Comparison of ENCODE assay signal across 8 cellular contexts in genomic region chr16:67198238-67198734, GRCh38. TPM values are rescaled to one million over a fixed set of nuclear protein-coding genes. Genes with fewer than 3 reads are reported as not detected.
A peak's percentile ranks its signal among the peaks of the same experiment; 100 is the strongest.
DNase-seq lines count a peak whose midpoint lies in the region; ATAC-seq lines count a peak whose summit lies in the region.

No MANE protein-coding gene starts in this region.

- DNase-seq in activated naive CD8-positive, alpha-beta T cell treated with anti-CD3 and anti-CD28 coated beads, Interleukin-2, amount 10 ng/mL, durations not matched to agents 7 days and 5 days = no peak
- DNase-seq in activated naive CD8-positive, alpha-beta T cell treated with anti-CD3 and anti-CD28 coated beads for 36 hours = no peak
- DNase-seq in NCI-H460 (ENCODE audit: extremely low read depth, low read depth) = peak; percentile 64
- DNase-seq in memory B cell (ENCODE audit: low spot score in 2 of 2) = no peak
- no peak for DNase-seq in SJCRH30

- H3K4me3 Mint-ChIP-seq in activated naive CD8-positive, alpha-beta T cell treated with anti-CD3 and anti-CD28 coated beads, Interleukin-2, amount 10 ng/mL, durations not matched to agents 7 days and 5 days = no peak overlapping the region
- no peak overlapping the region for H3K4me3 Mint-ChIP-seq in activated naive CD8-positive, alpha-beta T cell treated with anti-CD3 and anti-CD28 coated beads for 36 hours
- H3K4me3 Mint-ChIP-seq in dendritic cell treated with granulocyte-macrophage colony-stimulating factor and Interleukin-4, amounts not matched to agents 40 ng/mL and 50 ng/mL, for 4 days = no peak overlapping the region
- H3K4me3 Mint-ChIP-seq in memory B cell = no peak overlapping the region

- H3K36me3 ChIP-seq in SJCRH30 = peaks cover 72% of the 10 kb centered on the region

- no peaks in the 10 kb centered on the region for H3K4me1 ChIP-seq in SJCRH30

- peak; percentile 35 for ATAC-seq in activated naive CD8-positive, alpha-beta T cell treated with anti-CD3 and anti-CD28 coated beads, Interleukin-2, amount 10 ng/mL, durations not matched to agents 7 days and 5 days (ENCODE audit: low read depth)
- ATAC-seq in memory B cell (ENCODE audit: low read depth) = peak; percentile 71
- ATAC-seq in GM19455 (IDR thresholded peaks at IDR 0.05; ENCODE audit: unreplicated experiment) = no peak
- ATAC-seq in HG03159 (IDR thresholded peaks at IDR 0.05; ENCODE audit: unreplicated experiment) = no peak

- no peaks in the 10 kb centered on the region for H3K27me3 Mint-ChIP-seq in activated naive CD8-positive, alpha-beta T cell treated with anti-CD3 and anti-CD28 coated beads, Interleukin-2, amount 10 ng/mL, durations not matched to agents 7 days and 5 days
- H3K27me3 Mint-ChIP-seq in activated naive CD8-positive, alpha-beta T cell treated with anti-CD3 and anti-CD28 coated beads for 36 hours = no peaks in the 10 kb centered on the region
- H3K27me3 Mint-ChIP-seq in dendritic cell treated with granulocyte-macrophage colony-stimulating factor and Interleukin-4, amounts not matched to agents 40 ng/mL and 50 ng/mL, for 4 days = no peaks in the 10 kb centered on the region
- no peaks in the 10 kb centered on the region for H3K27me3 Mint-ChIP-seq in memory B cell

- H3K27me3 ChIP-seq in SJCRH30 = no peaks in the 10 kb centered on the region

- no peak overlapping the region for H3K27ac Mint-ChIP-seq in activated naive CD8-positive, alpha-beta T cell treated with anti-CD3 and anti-CD28 coated beads, Interleukin-2, amount 10 ng/mL, durations not matched to agents 7 days and 5 days
- H3K27ac Mint-ChIP-seq in activated naive CD8-positive, alpha-beta T cell treated with anti-CD3 and anti-CD28 coated beads for 36 hours = no peak overlapping the region
- peak overlapping the region; percentile 70 for H3K27ac Mint-ChIP-seq in dendritic cell treated with granulocyte-macrophage colony-stimulating factor and Interleukin-4, amounts not matched to agents 40 ng/mL and 50 ng/mL, for 4 days
- H3K27ac Mint-ChIP-seq in memory B cell = no peak overlapping the region

- H3K36me3 Mint-ChIP-seq in activated naive CD8-positive, alpha-beta T cell treated with anti-CD3 and anti-CD28 coated beads, Interleukin-2, amount 10 ng/mL, durations not matched to agents 7 days and 5 days = peaks cover 15% of the 10 kb centered on the region
- peaks cover 34% of the 10 kb centered on the region for H3K36me3 Mint-ChIP-seq in activated naive CD8-positive, alpha-beta T cell treated with anti-CD3 and anti-CD28 coated beads for 36 hours
- peaks cover 95% of the 10 kb centered on the region for H3K36me3 Mint-ChIP-seq in dendritic cell treated with granulocyte-macrophage colony-stimulating factor and Interleukin-4, amounts not matched to agents 40 ng/mL and 50 ng/mL, for 4 days (ENCODE audit: low read depth)
- H3K36me3 Mint-ChIP-seq in memory B cell = peaks cover 22% of the 10 kb centered on the region

- no peak overlapping the region for H3K4me3 ChIP-seq in SJCRH30

- intact Hi-C loops in dendritic cell treated with granulocyte-macrophage colony-stimulating factor and Interleukin-4, amounts not matched to agents 40 ng/mL and 50 ng/mL, for 4 days (cut with micrococcal nuclease) = loop anchor here (5.0 kb wide), 1 partner anchor 44 kb away; no protein-coding TSS in a partner anchor

- H3K9me3 ChIP-seq in SJCRH30 (replicated peaks) = no peaks in the 10 kb centered on the region

- H3K4me1 Mint-ChIP-seq in activated naive CD8-positive, alpha-beta T cell treated with anti-CD3 and anti-CD28 coated beads, Interleukin-2, amount 10 ng/mL, durations not matched to agents 7 days and 5 days = peaks cover 17% of the 10 kb centered on the region
- peaks cover 17% of the 10 kb centered on the region for H3K4me1 Mint-ChIP-seq in activated naive CD8-positive, alpha-beta T cell treated with anti-CD3 and anti-CD28 coated beads for 36 hours
- peaks cover 57% of the 10 kb centered on the region for H3K4me1 Mint-ChIP-seq in dendritic cell treated with granulocyte-macrophage colony-stimulating factor and Interleukin-4, amounts not matched to agents 40 ng/mL and 50 ng/mL, for 4 days (ENCODE audit: low read depth)
- H3K4me1 Mint-ChIP-seq in memory B cell = peaks cover 18% of the 10 kb centered on the region

- H3K27ac ChIP-seq in SJCRH30 = no peak overlapping the region

- no peaks in the 10 kb centered on the region for H3K9me3 Mint-ChIP-seq in activated naive CD8-positive, alpha-beta T cell treated with anti-CD3 and anti-CD28 coated beads, Interleukin-2, amount 10 ng/mL, durations not matched to agents 7 days and 5 days
- H3K9me3 Mint-ChIP-seq in activated naive CD8-positive, alpha-beta T cell treated with anti-CD3 and anti-CD28 coated beads for 36 hours = no peaks in the 10 kb centered on the region
- H3K9me3 Mint-ChIP-seq in dendritic cell treated with granulocyte-macrophage colony-stimulating factor and Interleukin-4, amounts not matched to agents 40 ng/mL and 50 ng/mL, for 4 days = no peaks in the 10 kb centered on the region
- no peaks in the 10 kb centered on the region for H3K9me3 Mint-ChIP-seq in memory B cell

- POLR2A ChIA-PET in activated naive CD8-positive, alpha-beta T cell treated with anti-CD3 and anti-CD28 coated beads, Interleukin-2, amount 10 ng/mL, durations not matched to agents 7 days and 5 days (lab: Charles Lee) = interaction anchor here (1.0 to 1.6 kb wide), 2 partner anchors 10 to 29 kb away, joined by 3 to 8 read pairs; partner anchors contain the start of gene TMEM208

RNA-seq across cellular contexts. Expression of gene ELMO3, which starts 0.6 kb away (rescaled TPM):
- 1 to 10 TPM; 7.6 to 9.4 TPM for total RNA-seq in activated naive CD8-positive, alpha-beta T cell treated with anti-CD3 and anti-CD28 coated beads, Interleukin-2, amount 10 ng/mL, durations not matched to agents 7 days and 5 days
- total RNA-seq in activated naive CD8-positive, alpha-beta T cell treated with anti-CD3 and anti-CD28 coated beads for 36 hours = 1 to 10 TPM; 4.3 to 4.5 TPM
- total RNA-seq in NCI-H460 (2014; rRNA removed; shearing (Covaris generic)) = 1.1 and 1.5 TPM in 2 replicates
- polyA plus RNA-seq in NCI-H460 (2014; cell fraction: nucleus; rRNA removed) = 18.1 and 19.3 TPM in 2 replicates
- total RNA-seq in SJCRH30 (2014; rRNA removed; shearing (Covaris generic)) = 0.84 and 1.8 TPM in 2 replicates

RNA-seq across cellular contexts. Expression of gene E2F4, which starts 6.3 kb away (rescaled TPM):
- total RNA-seq in activated naive CD8-positive, alpha-beta T cell treated with anti-CD3 and anti-CD28 coated beads, Interleukin-2, amount 10 ng/mL, durations not matched to agents 7 days and 5 days = 100 to 1,000 TPM; 105 to 114 TPM
- total RNA-seq in activated naive CD8-positive, alpha-beta T cell treated with anti-CD3 and anti-CD28 coated beads for 36 hours = 100 to 1,000 TPM; 130 to 136 TPM
- total RNA-seq in NCI-H460 (2014; rRNA removed; shearing (Covaris generic)) = 122 TPM in 2 replicates
- 486 and 555 TPM in 2 replicates for polyA plus RNA-seq in NCI-H460 (2014; cell fraction: nucleus; rRNA removed)
- total RNA-seq in SJCRH30 (2014; rRNA removed; shearing (Covaris generic)) = 134 and 141 TPM in 2 replicates

RNA-seq across cellular contexts. Expression of gene EXOC3L1, which starts 8.3 kb away (rescaled TPM):
- total RNA-seq in activated naive CD8-positive, alpha-beta T cell treated with anti-CD3 and anti-CD28 coated beads, Interleukin-2, amount 10 ng/mL, durations not matched to agents 7 days and 5 days = not detected
- total RNA-seq in activated naive CD8-positive, alpha-beta T cell treated with anti-CD3 and anti-CD28 coated beads for 36 hours = under 1 TPM in 1 of 2 experiments, not detected in 1; 0.19 TPM
- total RNA-seq in NCI-H460 (2014; rRNA removed; shearing (Covaris generic)) = not detected in 2 replicates
- 2.5 TPM in 1 of 2 replicates, not detected in the other for polyA plus RNA-seq in NCI-H460 (2014; cell fraction: nucleus; rRNA removed)
- total RNA-seq in SJCRH30 (2014; rRNA removed; shearing (Covaris generic)) = 1.5 and 2.0 TPM in 2 replicates

RNA-seq across cellular contexts. Expression of gene MATCAP1, which starts 14.5 kb away (rescaled TPM):
- total RNA-seq in activated naive CD8-positive, alpha-beta T cell treated with anti-CD3 and anti-CD28 coated beads, Interleukin-2, amount 10 ng/mL, durations not matched to agents 7 days and 5 days = 10 to 100 TPM; 57.4 to 59.1 TPM
- 10 to 100 TPM; 15.8 to 16.7 TPM for total RNA-seq in activated naive CD8-positive, alpha-beta T cell treated with anti-CD3 and anti-CD28 coated beads for 36 hours
- 9.6 and 10.8 TPM in 2 replicates for total RNA-seq in NCI-H460 (2014; rRNA removed; shearing (Covaris generic))
- polyA plus RNA-seq in NCI-H460 (2014; cell fraction: nucleus; rRNA removed) = 234 and 252 TPM in 2 replicates
- 20.5 and 23.8 TPM in 2 replicates for total RNA-seq in SJCRH30 (2014; rRNA removed; shearing (Covaris generic))

RNA-seq across cellular contexts. Expression of gene NOL3, which starts 27.9 kb away (rescaled TPM):
- total RNA-seq in activated naive CD8-positive, alpha-beta T cell treated with anti-CD3 and anti-CD28 coated beads, Interleukin-2, amount 10 ng/mL, durations not matched to agents 7 days and 5 days = 10 to 100 TPM; 17.7 to 18.6 TPM
- 1 to 10 TPM; 6.1 to 6.4 TPM for total RNA-seq in activated naive CD8-positive, alpha-beta T cell treated with anti-CD3 and anti-CD28 coated beads for 36 hours
- total RNA-seq in NCI-H460 (2014; rRNA removed; shearing (Covaris generic)) = 66.3 and 68.2 TPM in 2 replicates
- polyA plus RNA-seq in NCI-H460 (2014; cell fraction: nucleus; rRNA removed) = 148 and 149 TPM in 2 replicates
- 13.3 and 14.1 TPM in 2 replicates for total RNA-seq in SJCRH30 (2014; rRNA removed; shearing (Covaris generic))

Comparison
In these comparisons a context has a peak if more than half of its experiments do, and no peak if none do; other contexts are left out.
1. ATAC-seq: peak in activated naive CD8-positive, alpha-beta T cell treated with anti-CD3 and anti-CD28 coated beads, Interleukin-2, amount 10 ng/mL, durations not matched to agents 7 days and 5 days (single experiment) and memory B cell (single experiment); none in GM19455 (single experiment) and HG03159 (single experiment).